8 cellular contexts compared by ENCODE assay signal in genomic region chr13:28659611-28659970, GRCh38. TPM values are rescaled to one million over a fixed set of nuclear protein-coding genes. Genes with fewer than 3 reads are reported as not detected.
A peak's percentile ranks its signal among the peaks of the same experiment; 100 is the strongest.
DNase-seq lines count a peak whose midpoint lies in the region; ATAC-seq and TF ChIP-seq lines count a peak whose summit lies in the region.

No MANE protein-coding gene starts in this region.

- H3K4me1 ChIP-seq in cardiac muscle cell (ENCODE audit: low read depth) (peaks cover 15% of the 10 kb centered on the region), esophagus (ENCODE audit: control insufficient read depth in 2 of 2, insufficient read depth in 2 of 2, low read length in 1 of 2) (no peaks in the 10 kb centered on the region), ovary (ENCODE audit: insufficient read depth) (peaks cover 11% of the 10 kb centered on the region)

- peak overlapping the region; percentile 92 for H3K4me2 ChIP-seq in SU-DHL-6 (ENCODE audit: low read depth, low read length, poor library complexity, severe bottlenecking)

- no peaks in the 10 kb centered on the region for H3K9me2 ChIP-seq in SU-DHL-6 (replicated peaks; ENCODE audit: insufficient read depth, low read length)

- 7 to 14% methylated on average over 4 of the region's 4 CpGs for WGBS in esophagus, 2 donors
- 9 to 14% (median 11%) methylated on average over 4 of the region's 4 CpGs for WGBS in ovary, 3 donors

- peak overlapping the region; percentile 63 for H2AFZ ChIP-seq in SU-DHL-6 (ENCODE audit: low read depth, low read length, severe bottlenecking)

- peak overlapping the region; percentile 90 for H3K4me3 ChIP-seq in cardiac muscle cell
- H3K4me3 ChIP-seq in SU-DHL-6 (ENCODE audit: insufficient read depth, low read length, poor library complexity, severe bottlenecking): peak overlapping the region; percentile 78
- peak overlapping the region; percentile 92 to 99 for H3K4me3 ChIP-seq in esophagus (ENCODE audit: low read depth in 1 of 2, low read length in 2 of 2)
- peak overlapping the region; percentile 72 for H3K4me3 ChIP-seq in ovary

- H3K36me3 ChIP-seq in cardiac muscle cell (peaks cover 24% of the 10 kb centered on the region), SU-DHL-6 (ENCODE audit: low read length) (peaks cover 22% of the 10 kb centered on the region; the same call in 1 of the 2 replicates), esophagus (ENCODE audit: control insufficient read depth in 2 of 2, insufficient read depth in 2 of 2, low read length in 1 of 2) (peaks cover 0 to under 1% of the 10 kb centered on the region in 2 donors), ovary (no peaks in the 10 kb centered on the region)

- TF ChIP-seq CTCF in cardiac muscle cell (IDR thresholded peaks at IDR 0.05; ENCODE audit: low read depth, low read length) (no peak), SU-DHL-6 (IDR thresholded peaks at IDR 0.05; ENCODE audit: insufficient read depth, low read length, poor library complexity, severe bottlenecking) (no peak), ovary (IDR thresholded peaks at IDR 0.05) (no peak)

- ATAC-seq in HG03039 (IDR thresholded peaks at IDR 0.05; ENCODE audit: unreplicated experiment): peak; percentile 25

- no peak for TF ChIP-seq EP300 in ovary (IDR thresholded peaks at IDR 0.05)

- H3K27ac ChIP-seq in cardiac muscle cell (peak overlapping the region; percentile 90), SU-DHL-6 (ENCODE audit: low read depth, low read length) (peak overlapping the region; percentile 44), esophagus (ENCODE audit: low read depth in 2 of 2, low read length in 1 of 2) (peak overlapping the region; percentile 89 to 94), ovary (peak overlapping the region; percentile 65 to 95)

- H3K27me3 ChIP-seq in cardiac muscle cell: no peaks in the 10 kb centered on the region
- H3K27me3 ChIP-seq in SU-DHL-6 (ENCODE audit: low read length): no peaks in the 10 kb centered on the region
- H3K27me3 ChIP-seq in esophagus (ENCODE audit: control insufficient read depth in 1 of 2, insufficient read depth in 2 of 2, low read length in 2 of 2): no peaks in the 10 kb centered on the region
- no peaks in the 10 kb centered on the region for H3K27me3 ChIP-seq in ovary

- H3F3A ChIP-seq in SU-DHL-6 (ENCODE audit: insufficient read depth): no peaks in the 10 kb centered on the region

- TF ChIP-seq POLR2A in ovary (IDR thresholded peaks at IDR 0.05): no peak

- DNase-seq in cardiac muscle cell (ENCODE audit: low read depth in 1 of 2, low spot score in 1 of 2): peak in 1 of 2 donors; percentile 72
- DNase-seq in cardiac septum (ENCODE audit: low spot score): no peak
- no peak for DNase-seq in ovary
- no peak for DNase-seq in NCI-H2171 (lab: John Stamatoyannopoulos, UW)
- DNase-seq in stimulated activated CD4-positive, alpha-beta T cell treated with anti-CD3 and anti-CD28 coated beads, Interleukin-12 subunit alpha, Interleukin-12 subunit beta, amount 100 ng/mL, for 4 hours: no peak

- no peaks in the 10 kb centered on the region; the same call in 1 of the 2 replicates for H4K20me1 ChIP-seq in SU-DHL-6 (ENCODE audit: low read depth, low read length)

- peak overlapping the region; percentile 76 for H3K9ac ChIP-seq in SU-DHL-6 (ENCODE audit: low read length)

- H3K9me3 ChIP-seq in cardiac muscle cell (ENCODE audit: low read depth) (no peaks in the 10 kb centered on the region), SU-DHL-6 (ENCODE audit: insufficient read depth, low read length) (no peaks in the 10 kb centered on the region), esophagus (ENCODE audit: control insufficient read depth in 2 of 2, insufficient read depth in 1 of 2, low read depth in 1 of 2, low read length in 1 of 2) (no peaks in the 10 kb centered on the region), ovary (no peaks in the 10 kb centered on the region)

- intact Hi-C loops in cardiac septum (cut with DNase I) (loop anchor here (5.0 kb wide), 1 partner anchor 58 kb away; the partner anchor contains the start of gene SLC46A3), ovary (cut with DNase I) (no loop called here)

- peaks cover 66% of the 10 kb centered on the region for H3K79me2 ChIP-seq in SU-DHL-6 (ENCODE audit: insufficient read depth, low read length)

RNA-seq across cellular contexts. Expression of gene POMP, which starts 0.7 kb away (rescaled TPM):
- total RNA-seq in cardiac muscle cell: 16.4 and 35.3 TPM in 2 replicates
- 168 and 208 TPM in 2 replicates for polyA plus RNA-seq in cardiac muscle cell
- 82.8 TPM for total RNA-seq in cardiac septum
- 10 to 100 TPM; 46.0 to 65.2 TPM for polyA plus RNA-seq in esophagus
- total RNA-seq in ovary: 10 to 100 TPM; 28.5 to 41.5 (median 31.6) TPM
- 10 to 100 TPM; 34.2 to 53.8 TPM for polyA plus RNA-seq in ovary

RNA-seq across cellular contexts. Expression of gene SLC46A3, which starts 59.2 kb away (rescaled TPM):
- total RNA-seq in cardiac muscle cell (11.6 and 12.6 TPM in 2 replicates), cardiac septum (9.9 TPM), ovary (10 to 100 TPM in 1 of 7 donors, 1 to 10 TPM in 6; 3.3 to 16.1 (median 6.8) TPM)
- polyA plus RNA-seq in cardiac muscle cell (9.8 and 10.3 TPM in 2 replicates), esophagus (1 to 10 TPM in 1 of 2 donors, under 1 TPM in 1; 0.96 to 2.7 TPM), ovary (10 to 100 TPM in 1 of 2 donors, 1 to 10 TPM in 1; 5.2 to 44.9 TPM)
